ENCODE assay signal across 30 cellular contexts in genomic region chr20:35156978-35157377, GRCh38.
"Had no signal": no experiment of that assay in that cellular context is flagged by ENCODE, and none has a peak within 500 bp of the region (broad histone marks: within the 10 kb centered on the region; RNA-seq: fewer than 3 reads in every experiment).

No MANE protein-coding gene starts in this region.

- H3K9me3 ChIP-seq: ascending aorta had no signal

- FAIRE-seq: bronchial epithelial cell, TTC549 had no signal

- H3K4me3 ChIP-seq: ascending aorta, cardiac muscle cell had no signal

- ATAC-seq: activated CD8-positive, alpha-beta memory T cell treated with anti-CD3 and anti-CD28 coated beads, Interleukin-2, amount 10 ng/mL, durations not matched to agents 7 days and 5 days; activated CD8-positive, alpha-beta T cell treated with anti-CD3 and anti-CD28 coated beads, Interleukin-2, amount 10 ng/mL, durations not matched to agents 7 days and 5 days; activated naive CD8-positive, alpha-beta T cell treated with anti-CD3 and anti-CD28 coated beads, Interleukin-2, amount 50 U/mL, for 24 hours had no signal

- H3K27me3 ChIP-seq: ascending aorta, cardiac muscle cell had no signal

- DNase-seq: activated B cell treated with CpG ODN at 0.5 μM for 24 hours; activated CD4-positive, alpha-beta memory T cell treated with anti-CD3 and anti-CD28 coated beads, Interleukin-2, amount 10 ng/mL, durations not matched to agents 7 days and 5 days; activated CD4-positive, alpha-beta T cell treated with anti-CD3 and anti-CD28 coated beads for 48 hours; activated CD4-positive, alpha-beta T cell treated with anti-CD3 and anti-CD28 coated beads, Interleukin-2, amount 10 ng/mL, durations not matched to agents 7 days and 5 days; activated CD4-positive, alpha-beta T cell treated with anti-CD3 and anti-CD28 coated beads, Interleukin-2, amount 50 U/mL, for 48 hours; activated CD4-positive, CD25-positive, alpha-beta regulatory T cell treated with anti-CD3 and anti-CD28 coated beads, Interleukin-2, amount 50 U/mL, for 72 hours; activated CD8-positive, alpha-beta memory T cell treated with anti-CD3 and anti-CD28 coated beads for 24 hours; activated CD8-positive, alpha-beta memory T cell treated with anti-CD3 and anti-CD28 coated beads, Interleukin-2, amount 10 ng/mL, durations not matched to agents 7 days and 5 days; activated CD8-positive, alpha-beta memory T cell treated with anti-CD3 and anti-CD28 coated beads, Interleukin-2, amount 50 U/mL, for 48 hours; activated CD8-positive, alpha-beta T cell treated with anti-CD3 and anti-CD28 coated beads, Interleukin-2, amount 10 ng/mL, durations not matched to agents 7 days and 5 days; activated effector memory CD4-positive, alpha-beta T cell treated with Interleukin-2 at 50 U/mL for 16 hours; activated gamma-delta T cell; activated naive CD4-positive, alpha-beta T cell treated with anti-CD3 and anti-CD28 coated beads, Interleukin-2, amount 10 ng/mL, durations not matched to agents 7 days and 5 days; activated naive CD4-positive, alpha-beta T cell treated with Interleukin-2 at 50 U/mL for 16 hours; activated naive CD8-positive, alpha-beta T cell treated with anti-CD3 and anti-CD28 coated beads, Interleukin-2, amount 10 ng/mL, durations not matched to agents 7 days and 5 days; activated naive CD8-positive, alpha-beta T cell treated with anti-CD3 and anti-CD28 coated beads, Interleukin-2, amount 50 U/mL, for 24 hours; activated T-cell treated with anti-CD3 and anti-CD28 coated beads, Interleukin-2, amount 50 U/mL, for 24 hours; activated T-cell treated with anti-CD3 and anti-CD28 coated beads, Interleukin-2, amount 50 U/mL, for 48 hours; amygdala; anterior cingulate cortex; caudate nucleus; cerebellar nuclear complex; T-helper 1 cell; T-helper 2 cell; T-helper 9 cell had no signal

- H3K36me3 ChIP-seq: ascending aorta, cardiac muscle cell had no signal

- H3K4me1 ChIP-seq: ascending aorta had no signal

- H3K27ac ChIP-seq: ascending aorta, cardiac muscle cell, VCaP had no signal
